ENCODE assay signal across 10 cellular contexts in genomic region chr12:53224268-53224896, GRCh38. TPM values are rescaled to one million over a fixed set of nuclear protein-coding genes. Genes with fewer than 3 reads are reported as not detected.
DNase-seq lines count a peak whose midpoint lies in the region; ATAC-seq, FAIRE-seq and TF ChIP-seq lines count a peak whose summit lies in the region.
"Had no signal": no experiment of that assay in that cellular context is flagged by ENCODE, and none has a peak within 500 bp of the region (broad histone marks: within the 10 kb centered on the region; RNA-seq: fewer than 3 reads in every experiment).

No MANE protein-coding gene starts in this region.

- H3K9me3 Mint-ChIP-seq in activated naive CD8-positive, alpha-beta T cell treated with anti-CD3 and anti-CD28 coated beads, Interleukin-2, amount 50 U/mL, for 24 hours = no peaks in the 10 kb centered on the region

- intact Hi-C loops in heart right ventricle (cut with DNase I) (no loop called here), Right ventricle myocardium inferior (cut with DNase I) (no loop called here), uterus (cut with DNase I; ENCODE audit: low total_unique reads) (no loop called here)

- peaks cover 4% of the 10 kb centered on the region for H3K36me3 Mint-ChIP-seq in activated naive CD8-positive, alpha-beta T cell treated with anti-CD3 and anti-CD28 coated beads, Interleukin-2, amount 50 U/mL, for 24 hours (ENCODE audit: low read depth)

- ATAC-seq in heart right ventricle (no peak), Right ventricle myocardium inferior (no peak), HG03108 (IDR thresholded peaks at IDR 0.05; ENCODE audit: unreplicated experiment) (no peak), HG03045 (IDR thresholded peaks at IDR 0.05; ENCODE audit: unreplicated experiment) (no peak)
- no peak for ATAC-seq in activated naive CD8-positive, alpha-beta T cell treated with anti-CD3 and anti-CD28 coated beads, Interleukin-2, amount 50 U/mL, for 24 hours

- H3K4me3 Mint-ChIP-seq in activated naive CD8-positive, alpha-beta T cell treated with anti-CD3 and anti-CD28 coated beads, Interleukin-2, amount 50 U/mL, for 24 hours = peak overlapping the region; percentile 33

- WGBS in heart right ventricle, 2 donors = 59 to 63% methylated on average over 6 of the region's 6 CpGs

- H3K27ac ChIP-seq in heart right ventricle = peak overlapping the region; percentile 16 to 100 (median 99)
- H3K27ac ChIP-seq in keratinocyte (ENCODE audit: control insufficient read depth, insufficient read depth, low read length) = peak overlapping the region; percentile 93
- peak overlapping the region; percentile 99 for H3K27ac ChIP-seq in uterus

- H4K20me1 ChIP-seq in keratinocyte (ENCODE audit: control insufficient read depth, extremely low read depth, insufficient read depth, low read length) = peaks cover 4% of the 10 kb centered on the region

- peak overlapping the region; percentile 76 for H3K9ac ChIP-seq in keratinocyte (ENCODE audit: control insufficient read depth, extremely low read depth, insufficient read depth, low read length)

- H3K9me1 ChIP-seq in keratinocyte (ENCODE audit: control insufficient read depth, extremely low read depth, insufficient read depth, low read length) = no peaks in the 10 kb centered on the region

- peak overlapping the region; percentile 39 for H3K27ac Mint-ChIP-seq in activated naive CD8-positive, alpha-beta T cell treated with anti-CD3 and anti-CD28 coated beads, Interleukin-2, amount 50 U/mL, for 24 hours

- peaks cover 7% of the 10 kb centered on the region for H3K79me2 ChIP-seq in keratinocyte (ENCODE audit: control insufficient read depth, insufficient read depth, low read length)

- H3K36me3 ChIP-seq in heart right ventricle (peaks cover 0 to 9% (median 0%) of the 10 kb centered on the region in 9 donors), keratinocyte (ENCODE audit: control insufficient read depth in 2 of 2, extremely low read depth in 1 of 2, insufficient read depth in 2 of 2, low read length in 2 of 2) (peaks cover 2 to 6% of the 10 kb centered on the region in 2 experiments), uterus (no peaks in the 10 kb centered on the region)

- TF ChIP-seq CTCF in heart right ventricle (IDR thresholded peaks at IDR 0.05) = peak in 1 of 9 donors; percentile 11
- TF ChIP-seq CTCF in keratinocyte (optimal IDR thresholded peaks at IDR 0.05 in 1 of 3, IDR thresholded peaks at IDR 0.05 in 1 of 3, conservative IDR thresholded peaks at IDR 0.05 in 1 of 3; ENCODE audit: extremely low read depth in 1 of 3, insufficient read depth in 2 of 3, low read length in 3 of 3) = peak in 2 of 3 experiments; percentile 27 to 48
- peak in 1 of 4 experiments; percentile 18 for TF ChIP-seq CTCF in uterus (IDR thresholded peaks at IDR 0.05)

- H3K9me3 ChIP-seq in heart right ventricle (no peaks in the 10 kb centered on the region), keratinocyte (ENCODE audit: control insufficient read depth, low read depth, low read length) (no peaks in the 10 kb centered on the region), uterus (no peaks in the 10 kb centered on the region)

- H3K4me2 ChIP-seq in keratinocyte (ENCODE audit: control insufficient read depth, extremely low read depth, insufficient read depth, low read depth, low read length) = peak overlapping the region; percentile 83

- DNase-seq in heart right ventricle (no peak), Right ventricle myocardium inferior (ENCODE audit: missing footprints) (no peak), keratinocyte (ENCODE audit: low read depth, low spot score) (no peak), uterus (no peak), HK-2 (ENCODE audit: unreplicated experiment) (no peak)
- no peak for DNase-seq in activated naive CD8-positive, alpha-beta T cell treated with anti-CD3 and anti-CD28 coated beads, Interleukin-2, amount 50 U/mL, for 24 hours
- DNase-seq: NCI-H1436 had no signal

- no peaks in the 10 kb centered on the region for H3K27me3 Mint-ChIP-seq in activated naive CD8-positive, alpha-beta T cell treated with anti-CD3 and anti-CD28 coated beads, Interleukin-2, amount 50 U/mL, for 24 hours

- dilution Hi-C loops in keratinocyte (cut with MboI; ENCODE audit: extremely low pct_ligation_motif_present, low sequenced_read_pairs) = no loop called here

- H3K4me1 ChIP-seq in heart right ventricle = peaks cover 9 to 47% (median 35%) of the 10 kb centered on the region in 9 donors
- H3K4me1 ChIP-seq in keratinocyte (ENCODE audit: control insufficient read depth, extremely low read depth, insufficient read depth, low read length) = peaks cover 54% of the 10 kb centered on the region
- H3K4me1 ChIP-seq in uterus = peaks cover 8 to 25% of the 10 kb centered on the region in 2 donors

- no peak for TF ChIP-seq POLR2A in uterus (IDR thresholded peaks at IDR 0.05)

- peaks cover 70% of the 10 kb centered on the region for H3K4me1 Mint-ChIP-seq in activated naive CD8-positive, alpha-beta T cell treated with anti-CD3 and anti-CD28 coated beads, Interleukin-2, amount 50 U/mL, for 24 hours

- H2AFZ ChIP-seq in keratinocyte (ENCODE audit: control insufficient read depth, low read length) = no peak overlapping the region

- peak; percentile 62 for FAIRE-seq in keratinocyte (lab: Jason Lieb, UNC)
- FAIRE-seq: endometrium had no signal

- H3K27me3 ChIP-seq in heart right ventricle (no peaks in the 10 kb centered on the region), keratinocyte (ENCODE audit: control insufficient read depth, extremely low read depth, insufficient read depth, low read length) (no peaks in the 10 kb centered on the region), uterus (no peaks in the 10 kb centered on the region)

- H3K4me3 ChIP-seq in heart right ventricle = no peak overlapping the region
- peak overlapping the region in 1 of 3 experiments; percentile 32 for H3K4me3 ChIP-seq in keratinocyte (ENCODE audit: control insufficient read depth in 2 of 3, extremely low read depth in 1 of 3, insufficient read depth in 2 of 3, low read depth in 1 of 3, low read length in 3 of 3)
- no peak overlapping the region for H3K4me3 ChIP-seq in uterus

RNA-seq across cellular contexts. Expression of gene RARG, which starts 7.6 kb away (rescaled TPM):
- 10 to 100 TPM in 8 of 10 donors, 1 to 10 TPM in 2; 7.0 to 21.7 (median 13.9) TPM for total RNA-seq in heart right ventricle
- 10 to 100 TPM in 1 of 2 donors, 1 to 10 TPM in 1; 7.8 to 11.7 TPM for polyA plus RNA-seq in heart right ventricle
- total RNA-seq in Right ventricle myocardium inferior = 18.2 TPM
- polyA plus RNA-seq in keratinocyte = 26.4 to 31.5 TPM (median 30.9 TPM) in 3 replicates
- 43.6 TPM for polyA plus RNA-seq in keratinocyte (2011; ENCODE audit: low read depth)
- 26.0 and 36.6 TPM in 2 replicates for polyA plus RNA-seq in keratinocyte (2011; cell fraction: cytosol; rRNA removed)
- polyA plus RNA-seq in keratinocyte (2011; cell fraction: nucleus; rRNA removed) = 31.8 and 38.9 TPM in 2 replicates
- polyA plus RNA-seq in keratinocyte (2012; ENCODE audit: low replicate concordance) = 39.6 and 84.0 TPM in 2 replicates
- polyA minus RNA-seq in keratinocyte = 48.5 to 64.1 TPM (median 57.6 TPM) in 3 replicates
- 42.2 TPM for polyA minus RNA-seq in keratinocyte (2011; cell fraction: cytosol; rRNA and poly(A)+ RNA removed)
- 24.9 and 25.7 TPM in 2 replicates for polyA minus RNA-seq in keratinocyte (2011; cell fraction: nucleus; rRNA and poly(A)+ RNA removed)
- total RNA-seq in uterus = 10 to 100 TPM in 2 of 4 donors, 1 to 10 TPM in 2; 2.6 to 65.6 (median 28.9) TPM

RNA-seq across cellular contexts. Expression of gene ITGB7, which starts 17.3 kb away (rescaled TPM):
- total RNA-seq in heart right ventricle (1 to 10 TPM in 7 of 10 donors, under 1 TPM in 3; 0.56 to 8.4 (median 1.1) TPM), Right ventricle myocardium inferior (0.76 TPM), uterus (1 to 10 TPM in 3 of 4 donors, not detected in 1; 2.0 to 3.8 (median 2.4) TPM)
- polyA plus RNA-seq in heart right ventricle (under 1 TPM; 0.55 to 0.73 TPM), keratinocyte (0.58 to 2.4 TPM (median 0.83 TPM) in 3 replicates)
- 4.2 TPM for polyA plus RNA-seq in keratinocyte (2011; ENCODE audit: low read depth)
- 0.19 and 0.21 TPM in 2 replicates for polyA plus RNA-seq in keratinocyte (2011; cell fraction: cytosol; rRNA removed)
- 7.8 and 8.3 TPM in 2 replicates for polyA plus RNA-seq in keratinocyte (2011; cell fraction: nucleus; rRNA removed)
- 0.76 and 8.4 TPM in 2 replicates for polyA plus RNA-seq in keratinocyte (2012; ENCODE audit: low replicate concordance)
- 3.5 to 9.8 TPM (median 4.8 TPM) in 3 replicates for polyA minus RNA-seq in keratinocyte
- not detected for polyA minus RNA-seq in keratinocyte (2011; cell fraction: cytosol; rRNA and poly(A)+ RNA removed)
- polyA minus RNA-seq in keratinocyte (2011; cell fraction: nucleus; rRNA and poly(A)+ RNA removed) = 3.8 and 4.5 TPM in 2 replicates

RNA-seq across cellular contexts. Expression of gene CSAD, which starts 43.7 kb away (rescaled TPM):
- 10 to 100 TPM in 3 of 10 donors, 1 to 10 TPM in 7; 8.3 to 15.1 (median 9.5) TPM for total RNA-seq in heart right ventricle
- 10 to 100 TPM in 1 of 2 donors, 1 to 10 TPM in 1; 8.0 to 76.4 TPM for polyA plus RNA-seq in heart right ventricle
- total RNA-seq in Right ventricle myocardium inferior = 10.8 TPM
- polyA plus RNA-seq in keratinocyte = 7.9 to 29.5 TPM (median 19.5 TPM) in 3 replicates
- 8.0 TPM for polyA plus RNA-seq in keratinocyte (2011; ENCODE audit: low read depth)
- polyA plus RNA-seq in keratinocyte (2011; cell fraction: cytosol; rRNA removed) = 1.4 and 1.9 TPM in 2 replicates
- 126 and 152 TPM in 2 replicates for polyA plus RNA-seq in keratinocyte (2011; cell fraction: nucleus; rRNA removed)
- polyA plus RNA-seq in keratinocyte (2012; ENCODE audit: low replicate concordance) = 5.8 and 23.3 TPM in 2 replicates
- polyA minus RNA-seq in keratinocyte = 5.6 to 17.6 TPM (median 17.2 TPM) in 3 replicates
- 3.1 TPM for polyA minus RNA-seq in keratinocyte (2011; cell fraction: cytosol; rRNA and poly(A)+ RNA removed)
- polyA minus RNA-seq in keratinocyte (2011; cell fraction: nucleus; rRNA and poly(A)+ RNA removed) = 20.0 and 28.5 TPM in 2 replicates
- total RNA-seq in uterus = 10 to 100 TPM in 3 of 4 donors, 1 to 10 TPM in 1; 4.1 to 67.6 (median 42.6) TPM

RNA-seq across cellular contexts. Expression of gene ESPL1, which starts 43.7 kb away (rescaled TPM):
- total RNA-seq in heart right ventricle (1 to 10 TPM in 2 of 10 donors, under 1 TPM in 8; 0.04 to 3.1 (median 0.36) TPM), Right ventricle myocardium inferior (0.97 TPM), uterus (1 to 10 TPM in 1 of 4 donors, under 1 TPM in 1, not detected in 2; 0.12 to 4.5 TPM)
- polyA plus RNA-seq in heart right ventricle (under 1 TPM; 0.13 to 0.29 TPM), keratinocyte (0.80 to 3.7 TPM (median 3.7 TPM) in 3 replicates)
- 1.3 TPM for polyA plus RNA-seq in keratinocyte (2011; ENCODE audit: low read depth)
- 0.46 and 0.64 TPM in 2 replicates for polyA plus RNA-seq in keratinocyte (2011; cell fraction: cytosol; rRNA removed)
- 4.3 and 5.5 TPM in 2 replicates for polyA plus RNA-seq in keratinocyte (2011; cell fraction: nucleus; rRNA removed)
- polyA plus RNA-seq in keratinocyte (2012; ENCODE audit: low replicate concordance) = 1.0 and 3.0 TPM in 2 replicates
- 1.5 to 9.7 TPM (median 5.8 TPM) in 3 replicates for polyA minus RNA-seq in keratinocyte
- 2.9 TPM for polyA minus RNA-seq in keratinocyte (2011; cell fraction: cytosol; rRNA and poly(A)+ RNA removed)
- polyA minus RNA-seq in keratinocyte (2011; cell fraction: nucleus; rRNA and poly(A)+ RNA removed) = 2.1 and 2.9 TPM in 2 replicates

RNA-seq across cellular contexts. Expression of gene ZNF740, which starts 43.9 kb away (rescaled TPM):
- 10 to 100 TPM; 13.8 to 28.9 (median 20.4) TPM for total RNA-seq in heart right ventricle
- polyA plus RNA-seq in heart right ventricle = 1 to 10 TPM; 2.7 to 8.2 TPM
- 31.5 TPM for total RNA-seq in Right ventricle myocardium inferior
- 6.5 to 11.8 TPM (median 10.3 TPM) in 3 replicates for polyA plus RNA-seq in keratinocyte
- polyA plus RNA-seq in keratinocyte (2011; ENCODE audit: low read depth) = 9.7 TPM
- 3.6 and 4.5 TPM in 2 replicates for polyA plus RNA-seq in keratinocyte (2011; cell fraction: cytosol; rRNA removed)
- polyA plus RNA-seq in keratinocyte (2011; cell fraction: nucleus; rRNA removed) = 21.7 and 25.7 TPM in 2 replicates
- 5.5 and 6.5 TPM in 2 replicates for polyA plus RNA-seq in keratinocyte (2012; ENCODE audit: low replicate concordance)
- polyA minus RNA-seq in keratinocyte = 3.8 to 17.4 TPM (median 15.6 TPM) in 3 replicates
- polyA minus RNA-seq in keratinocyte (2011; cell fraction: cytosol; rRNA and poly(A)+ RNA removed) = 3.3 TPM
- polyA minus RNA-seq in keratinocyte (2011; cell fraction: nucleus; rRNA and poly(A)+ RNA removed) = 8.7 and 9.6 TPM in 2 replicates
- total RNA-seq in uterus = 10 to 100 TPM in 2 of 4 donors, 1 to 10 TPM in 2; 7.7 to 55.5 (median 25.9) TPM
